ENCODE assay signal across 18 cellular contexts in genomic region chr7:77497079-77497478, GRCh38.
"Had no signal": no experiment of that assay in that cellular context is flagged by ENCODE, and none has a peak within 500 bp of the region (broad histone marks: within the 10 kb centered on the region; RNA-seq: fewer than 3 reads in every experiment).

No MANE protein-coding gene starts in this region.

- H3K27me3 ChIP-seq: brain microvascular endothelial cell had no signal

- H3K27ac ChIP-seq: brain microvascular endothelial cell had no signal

- H3K36me3 ChIP-seq: brain microvascular endothelial cell had no signal

- DNase-seq: activated CD4-positive, alpha-beta T cell treated with anti-CD3 and anti-CD28 coated beads, Interleukin-2, amount 10 ng/mL, durations not matched to agents 7 days and 5 days; activated CD8-positive, alpha-beta memory T cell treated with anti-CD3 and anti-CD28 coated beads, Interleukin-2, amount 50 U/mL, for 48 hours; activated naive CD4-positive, alpha-beta T cell; activated naive CD8-positive, alpha-beta T cell treated with anti-CD3 and anti-CD28 coated beads, Interleukin-2, amount 10 ng/mL, durations not matched to agents 7 days and 5 days; anterior cingulate cortex; brain microvascular endothelial cell; cortex of kidney; effector CD8-positive, alpha-beta T cell; foreskin fibroblast; glutamatergic neuron; hypothalamus; kidney glomerular epithelial cell; mesendoderm; natural killer cell; posterior cingulate gyrus; retina had no signal

- ATAC-seq: natural killer cell; stimulated activated effector memory CD8-positive, alpha-beta T cell treated with anti-CD3 and anti-CD28 coated beads, Interleukin-12 subunit alpha, Interleukin-12 subunit beta, amount 100 ng/mL, for 72 hours; WTC11 had no signal
